8 cellular contexts compared by ENCODE assay signal in genomic region chr7:152462995-152463713, GRCh38. TPM values are rescaled to one million over a fixed set of nuclear protein-coding genes. Genes with fewer than 3 reads are reported as not detected.
A peak's percentile ranks its signal among the peaks of the same experiment; 100 is the strongest.
DNase-seq lines count a peak whose midpoint lies in the region; ATAC-seq and TF ChIP-seq lines count a peak whose summit lies in the region.

No MANE protein-coding gene starts in this region.

- H3K27ac Mint-ChIP-seq in MCF 10A (ENCODE audit: low read depth, unreplicated experiment) = peak overlapping the region; percentile 77

- intact Hi-C loops in MCF 10A (cut with micrococcal nuclease) = loop anchor here (10.0 kb wide), 4 partner anchors 118 to 242 kb away; partner anchors contain the start of gene XRCC2

- TF ChIP-seq CTCF in AG10803 (conservative IDR thresholded peaks at IDR 0.05; ENCODE audit: low read length) (no peak), MCF 10A (IDR thresholded peaks at IDR 0.05; ENCODE audit: unreplicated experiment) (no peak), kidney epithelial cell (IDR thresholded peaks at IDR 0.05; ENCODE audit: insufficient read depth, low read length, poor library complexity, severe bottlenecking) (no peak), GM13977 (IDR thresholded peaks at IDR 0.05; ENCODE audit: extremely low read depth, insufficient read depth, missing control alignments) (no peak)

- CTCF ChIA-PET in MCF 10A (lab: Yijun Ruan, JAX) = interaction anchor here (0.6 to 0.8 kb wide), 2 partner anchors 207 to 236 kb away, joined by 3 to 4 read pairs; no protein-coding TSS in a partner anchor

- in situ Hi-C loops in GM13977 (cut with MboI; ENCODE audit: low pct_unique_long_range_greater_than_20kb, low sequenced_read_pairs, unreplicated experiment) = no loop called here

- no peaks in the 10 kb centered on the region for H3K9me3 Mint-ChIP-seq in MCF 10A (ENCODE audit: unreplicated experiment)

- peak overlapping the region; percentile 84 for H3K4me3 Mint-ChIP-seq in MCF 10A (ENCODE audit: unreplicated experiment)

- POLR2A ChIA-PET in MCF 10A (lab: Yijun Ruan, JAX) = interaction anchor here (0.5 to 3.5 kb wide), 12 partner anchors 27 to 332 kb away, joined by 3 to 39 read pairs (median 4); partner anchors contain the start of genes KMT2C and XRCC2

- peak; percentile 56 for DNase-seq in AG10803 (ENCODE audit: low read depth)
- peak; percentile 93 for DNase-seq in NCI-H2171 treated with DMSO at 0.1 percent for 48 hours (lab: John Stamatoyannopoulos, UW)
- no peak for DNase-seq in MCF 10A (ENCODE audit: unreplicated experiment)
- no peak for DNase-seq in kidney epithelial cell (ENCODE audit: low read depth)
- no peak for DNase-seq in stimulated activated naive CD8-positive, alpha-beta T cell treated with anti-CD3 and anti-CD28 coated beads, Interleukin-15, Interleukin-2, amounts not matched to agents 100 U/mL and 50 U/mL, for 24 hours
- no peak for DNase-seq in GM13977 (ENCODE audit: low spot score)

- H3K4me3 ChIP-seq in AG10803 (ENCODE audit: low read length) = peak overlapping the region; percentile 73
- H3K4me3 ChIP-seq in kidney epithelial cell (ENCODE audit: low read depth, low read length) = peak overlapping the region; percentile 75

- ATAC-seq in GM18517 (IDR thresholded peaks at IDR 0.05; ENCODE audit: unreplicated experiment) (peak; percentile 48), HG02938 (IDR thresholded peaks at IDR 0.05; ENCODE audit: unreplicated experiment) (peak; percentile 14)
- ATAC-seq in stimulated activated naive CD8-positive, alpha-beta T cell treated with anti-CD3 and anti-CD28 coated beads, Interleukin-15, Interleukin-2, amounts not matched to agents 100 U/mL and 50 U/mL, for 24 hours = peak; percentile 0

- BruUV-seq in MCF 10A (replicated peaks; lab: Mats Ljungman, UMichigan) = TSS peak; percentile 56

- H3K27me3 ChIP-seq in kidney epithelial cell (ENCODE audit: control insufficient read depth, insufficient read depth, low read length) = no peaks in the 10 kb centered on the region

- peaks cover 5% of the 10 kb centered on the region for H3K36me3 Mint-ChIP-seq in MCF 10A (ENCODE audit: insufficient read depth, unreplicated experiment)

- H3K36me3 ChIP-seq in kidney epithelial cell (ENCODE audit: control insufficient read depth, insufficient read depth, low read length) = no peaks in the 10 kb centered on the region

- H3K27me3 Mint-ChIP-seq in MCF 10A (ENCODE audit: insufficient read depth, unreplicated experiment) = no peaks in the 10 kb centered on the region

- peaks cover 5% of the 10 kb centered on the region for H3K4me1 Mint-ChIP-seq in MCF 10A (ENCODE audit: insufficient read depth, unreplicated experiment)

RNA-seq across cellular contexts. Expression of gene KMT2C, which starts 27.4 kb away (rescaled TPM):
- total RNA-seq in MCF 10A (2022) = 47.6 and 54.6 TPM in 2 replicates
- 29.0 and 35.1 TPM in 2 replicates for total RNA-seq in kidney epithelial cell

Comparison
In these comparisons a context has a peak if more than half of its experiments do, and no peak if none do; other contexts are left out.
1. DNase-seq: peak in AG10803 (single experiment) and NCI-H2171 treated with DMSO at 0.1 percent for 48 hours (single experiment); none in MCF 10A (single experiment), kidney epithelial cell (single experiment), stimulated activated naive CD8-positive, alpha-beta T cell treated with anti-CD3 and anti-CD28 coated beads, Interleukin-15, Interleukin-2, amounts not matched to agents 100 U/mL and 50 U/mL, for 24 hours (single experiment) and GM13977 (single experiment).
2. Peak in every context shown above with its lines, with median percentiles within 50 percentile points of each other: ATAC-seq.